ENCODE assay signal across 17 cellular contexts in the genomic region with DNA sequence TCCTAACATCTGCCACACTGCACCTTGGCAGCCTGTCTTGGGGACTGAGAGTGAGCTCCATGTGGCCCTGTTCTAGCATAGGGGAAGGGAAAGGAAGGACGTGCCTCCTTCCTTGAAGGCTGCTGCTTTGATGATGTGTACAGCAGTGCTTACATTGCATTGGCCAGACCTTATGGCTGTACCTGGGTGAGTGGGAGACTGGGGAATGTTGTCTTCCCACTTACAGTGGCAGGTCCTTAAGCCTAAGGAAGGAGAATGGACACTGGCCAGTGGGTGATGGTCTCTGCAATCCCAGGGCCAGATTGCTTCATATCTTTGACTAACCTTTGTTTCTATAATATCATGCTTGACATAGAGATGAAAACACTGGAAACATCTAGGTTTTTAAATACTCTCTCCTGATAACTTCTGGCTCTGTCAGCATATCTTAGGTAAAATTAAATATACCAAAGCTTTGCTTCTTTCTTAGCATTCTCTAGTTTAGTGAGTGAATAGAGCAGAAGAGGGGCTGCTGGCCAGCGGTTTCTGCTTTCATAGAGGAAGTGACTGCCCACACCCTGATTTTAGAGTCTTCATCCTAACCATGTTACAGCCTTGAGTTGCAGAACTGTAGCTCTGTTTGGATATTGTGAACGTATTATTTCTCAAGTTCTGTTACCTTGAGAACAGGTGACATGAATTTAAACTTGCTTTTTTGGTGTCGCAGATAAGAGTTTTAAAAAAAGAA. TPM values are rescaled to one million over a fixed set of nuclear protein-coding genes. Genes with fewer than 3 reads are reported as not detected.
DNase-seq lines count a peak whose midpoint lies in the region; ATAC-seq and TF ChIP-seq lines count a peak whose summit lies in the region.
"Had no signal": no experiment of that assay in that cellular context is flagged by ENCODE, and none has a peak within 500 bp of the region (broad histone marks: within the 10 kb centered on the region; RNA-seq: fewer than 3 reads in every experiment).

No MANE protein-coding gene starts in this region.

- no peak overlapping the region; the same call in 1 of the 2 replicates for H3K27ac ChIP-seq in Karpas-422 (ENCODE audit: low read length)
- H3K27ac ChIP-seq in WERI-Rb-1: no peak overlapping the region
- H3K27ac ChIP-seq in ovary: no peak overlapping the region
- H3K27ac ChIP-seq: pancreas had no signal

- no peak for DNase-seq in CD14-positive monocyte (ENCODE audit: low spot score)
- no peak for DNase-seq in Karpas-422
- peak; percentile 20 for DNase-seq in medulla oblongata (ENCODE audit: extremely low spot score)
- DNase-seq in WERI-Rb-1: no peak
- no peak for DNase-seq in ovary
- no peak for DNase-seq in AG08395 (ENCODE audit: low spot score)
- DNase-seq: activated T-cell treated with anti-CD3 and anti-CD28 coated beads for 4 hours, BE2C, dermis blood vessel endothelial cell, DMS153, foreskin melanocyte, NCI-H1417 treated with DMSO at 0.1 percent for 48 hours, pancreas, SW 1271 had no signal

- H3K4me1 Mint-ChIP-seq in CD14-positive monocyte: peaks cover 30% of the 10 kb centered on the region
- peaks cover 30% of the 10 kb centered on the region for H3K4me1 Mint-ChIP-seq in brain

- H3K9ac ChIP-seq in Karpas-422 (ENCODE audit: low read length): 0 out of 2 replicates have a peak overlapping the region, but pooled peaks have one; percentile 7

- H3K27me3 ChIP-seq in Karpas-422 (ENCODE audit: low read length) (no peaks in the 10 kb centered on the region), WERI-Rb-1 (ENCODE audit: insufficient read depth, low read depth, severe bottlenecking) (no peaks in the 10 kb centered on the region), ovary (no peaks in the 10 kb centered on the region)
- H3K27me3 ChIP-seq: BE2C, pancreas had no signal

- no peak overlapping the region for H3K4me3 ChIP-seq in Karpas-422 (ENCODE audit: low read length)
- no peak overlapping the region for H3K4me3 ChIP-seq in WERI-Rb-1 (ENCODE audit: low read depth, low read length)
- H3K4me3 ChIP-seq in ovary: no peak overlapping the region
- H3K4me3 ChIP-seq: pancreas had no signal

- H3K27me3 Mint-ChIP-seq in CD14-positive monocyte (ENCODE audit: low read depth in 3 of 3) (no peaks in the 10 kb centered on the region), brain (no peaks in the 10 kb centered on the region)

- no peak for TF ChIP-seq EP300 in ovary (IDR thresholded peaks at IDR 0.05)

- peaks cover 71% of the 10 kb centered on the region for H3K79me2 ChIP-seq in Karpas-422 (ENCODE audit: low read length)

- no peak for ATAC-seq in GM19035 (IDR thresholded peaks at IDR 0.05; ENCODE audit: unreplicated experiment)
- ATAC-seq: activated CD4-positive, CD25-positive, alpha-beta regulatory T cell treated with anti-CD3 and anti-CD28 coated beads, Interleukin-2, amount 50 U/mL, for 24 hours; pancreas had no signal

- H3K27ac Mint-ChIP-seq in CD14-positive monocyte (peak overlapping the region; percentile 58 to 85 (median 73)), brain (peak overlapping the region in 3 of 5 experiments; percentile 2 to 77 (median 54))

- WGBS in ovary, 3 donors: 69 to 75% (median 70%) methylated on average over 4 of the region's 4 CpGs

- peaks cover 17% of the 10 kb centered on the region for H4K20me1 ChIP-seq in Karpas-422 (ENCODE audit: insufficient read depth, low read depth, low read length)

- H3K9me3 ChIP-seq in Karpas-422 (ENCODE audit: low read length) (no peaks in the 10 kb centered on the region), WERI-Rb-1 (ENCODE audit: severe bottlenecking) (no peaks in the 10 kb centered on the region), ovary (no peaks in the 10 kb centered on the region)
- H3K9me3 ChIP-seq: BE2C, pancreas had no signal

- TF ChIP-seq CTCF in CD14-positive monocyte (IDR thresholded peaks at IDR 0.05) (no peak), brain (conservative IDR thresholded peaks at IDR 0.05) (no peak), WERI-Rb-1 (IDR thresholded peaks at IDR 0.05; ENCODE audit: low read depth, low read length) (no peak), ovary (IDR thresholded peaks at IDR 0.05) (no peak)

- H3K36me3 ChIP-seq in Karpas-422 (ENCODE audit: insufficient read depth, low read length) (peaks cover 35% of the 10 kb centered on the region; the same call in 1 of the 2 replicates), WERI-Rb-1 (peaks cover 74% of the 10 kb centered on the region), ovary (no peaks in the 10 kb centered on the region)

- H3K4me1 ChIP-seq in Karpas-422 (ENCODE audit: low read length) (no peaks in the 10 kb centered on the region), ovary (ENCODE audit: insufficient read depth) (peaks cover 24% of the 10 kb centered on the region)
- H3K4me1 ChIP-seq: BE2C, pancreas had no signal

- intact Hi-C loops in CD14-positive monocyte (cut with micrococcal nuclease) (no loop called here), ovary (cut with DNase I) (no loop called here)

- no peak overlapping the region for H3K4me3 Mint-ChIP-seq in CD14-positive monocyte
- no peak overlapping the region for H3K4me3 Mint-ChIP-seq in brain

- H3K36me3 Mint-ChIP-seq in CD14-positive monocyte: peaks cover 56 to 69% of the 10 kb centered on the region in 2 donors
- peaks cover 55% of the 10 kb centered on the region for H3K36me3 Mint-ChIP-seq in brain

- H3K9me3 Mint-ChIP-seq in CD14-positive monocyte: no peaks in the 10 kb centered on the region
- H3K9me3 Mint-ChIP-seq in brain: no peaks in the 10 kb centered on the region

- TF ChIP-seq POLR2A in ovary (IDR thresholded peaks at IDR 0.05): no peak

- H2AFZ ChIP-seq in Karpas-422 (ENCODE audit: low read length): no peak overlapping the region

- H3K4me2 ChIP-seq in Karpas-422 (ENCODE audit: low read depth, low read length, poor library complexity, severe bottlenecking): no peak overlapping the region

- no peaks in the 10 kb centered on the region for H3K9me2 ChIP-seq in Karpas-422 (replicated peaks; ENCODE audit: insufficient read depth, low read length)

RNA-seq across cellular contexts. Expression of gene KLC1, which starts 27.2 kb away (rescaled TPM):
- polyA plus RNA-seq in CD14-positive monocyte: 10 to 100 TPM; 41.5 to 46.6 TPM
- 144 and 266 TPM in 2 replicates for total RNA-seq in Karpas-422 (2014; rRNA removed; shearing (Covaris generic); ENCODE audit: low replicate concordance)
- polyA plus RNA-seq in brain (ENCODE audit: insufficient read depth, low read depth, low replicate concordance): 186 TPM
- total RNA-seq in ovary: 100 to 1,000 TPM; 125 to 191 (median 149) TPM
- polyA plus RNA-seq in ovary: 10 to 100 TPM; 80.0 to 88.2 TPM

RNA-seq across cellular contexts. Expression of gene XRCC3, which starts 59.1 kb away (rescaled TPM):
- 1 to 10 TPM in 1 of 2 donors, under 1 TPM in 1; 0.66 to 2.0 TPM for polyA plus RNA-seq in CD14-positive monocyte
- total RNA-seq in Karpas-422 (2014; rRNA removed; shearing (Covaris generic); ENCODE audit: low replicate concordance): 36.7 and 70.5 TPM in 2 replicates
- 17.5 TPM for polyA plus RNA-seq in brain (ENCODE audit: insufficient read depth, low read depth, low replicate concordance)
- total RNA-seq in ovary: 1 to 10 TPM; 1.4 to 8.5 (median 2.9) TPM
- polyA plus RNA-seq in ovary: 1 to 10 TPM; 3.7 to 4.5 TPM

RNA-seq across cellular contexts. Expression of gene ZFYVE21, which starts 59.4 kb away (rescaled TPM):
- polyA plus RNA-seq in CD14-positive monocyte (10 to 100 TPM; 33.1 to 36.5 TPM), brain (ENCODE audit: insufficient read depth, low read depth, low replicate concordance) (47.5 TPM), ovary (100 to 1,000 TPM in 1 of 2 donors, 10 to 100 TPM in 1; 81.8 to 111 TPM)
- total RNA-seq in Karpas-422 (2014; rRNA removed; shearing (Covaris generic); ENCODE audit: low replicate concordance): 28.4 and 29.7 TPM in 2 replicates
- 100 to 1,000 TPM in 1 of 7 donors, 10 to 100 TPM in 6; 75.6 to 110 (median 83.1) TPM for total RNA-seq in ovary
